10 cellular contexts compared by ENCODE assay signal in the genomic region with DNA sequence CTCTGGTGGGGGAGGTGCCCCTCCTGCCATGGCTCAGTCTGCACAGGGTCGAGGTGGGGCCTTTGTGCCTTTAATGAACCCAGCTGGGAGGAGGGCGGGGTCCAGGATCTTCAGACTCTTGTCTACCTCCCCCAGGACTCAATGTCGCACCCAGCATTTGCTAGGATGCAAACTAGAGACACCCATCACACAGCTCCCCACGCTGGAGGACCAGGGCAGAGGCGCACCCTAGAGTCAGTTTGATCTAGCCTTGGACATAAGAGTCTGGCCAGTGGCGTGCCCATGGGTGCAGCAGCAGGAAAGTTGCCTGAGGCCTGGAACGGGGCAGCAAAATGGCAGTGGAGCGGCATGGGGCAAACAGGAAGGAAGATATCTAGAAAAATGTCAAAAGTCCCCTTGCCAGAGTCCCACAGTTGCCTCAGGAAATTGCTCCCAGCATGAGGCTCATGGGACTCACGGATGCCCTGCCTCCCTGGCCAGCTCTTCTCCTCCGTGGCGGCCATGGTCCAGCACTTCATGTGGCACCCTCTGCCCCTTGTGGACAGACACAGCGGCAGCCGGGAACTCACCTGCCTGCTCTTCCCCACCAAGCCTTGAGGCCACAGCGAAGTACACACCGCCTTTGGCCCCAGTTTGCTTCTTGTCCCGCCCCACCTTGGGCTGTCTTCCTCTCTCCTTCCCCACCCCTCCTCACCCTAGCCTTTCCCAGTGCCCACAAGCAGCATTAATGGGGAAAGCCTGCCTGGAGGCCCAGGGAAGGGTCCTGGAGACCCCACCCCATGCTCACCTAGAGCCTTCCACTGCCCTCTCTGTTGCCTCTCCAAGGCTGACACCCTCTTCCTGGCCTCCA. TPM values are rescaled to one million over a fixed set of nuclear protein-coding genes. Genes with fewer than 3 reads are reported as not detected.
DNase-seq lines count a peak whose midpoint lies in the region; ATAC-seq and TF ChIP-seq lines count a peak whose summit lies in the region.
"Had no signal": no experiment of that assay in that cellular context is flagged by ENCODE, and none has a peak within 500 bp of the region (broad histone marks: within the 10 kb centered on the region; RNA-seq: fewer than 3 reads in every experiment).

No MANE protein-coding gene starts in this region.

- CTCF ChIA-PET in MCF 10A (lab: Yijun Ruan, JAX) (interaction anchor here (0.7 to 1.4 kb wide), 3 partner anchors 66 to 103 kb away, joined by 3 to 5 read pairs (median 3); a partner anchor contains a TSS), mammary epithelial cell (lab: Charles Lee; ENCODE audit: low non-redundant PET) (no interaction called here), PC-9 (lab: Charles Lee) (no interaction called here)

- H3K9me3 ChIP-seq in mammary epithelial cell (replicated peaks; ENCODE audit: insufficient read depth, low read length) (no peaks in the 10 kb centered on the region), adipocyte (ENCODE audit: control insufficient read depth, low read length) (no peaks in the 10 kb centered on the region), muscle layer of duodenum (ENCODE audit: control insufficient read depth in 1 of 2, low read length in 2 of 2) (no peaks in the 10 kb centered on the region), upper lobe of right lung (no peaks in the 10 kb centered on the region), PC-9 (ENCODE audit: insufficient read depth, low read depth) (no peaks in the 10 kb centered on the region)

- no peak for TF ChIP-seq CTCF in MCF 10A (IDR thresholded peaks at IDR 0.05; ENCODE audit: unreplicated experiment)
- TF ChIP-seq CTCF in mammary epithelial cell (conservative IDR thresholded peaks at IDR 0.05 in 1 of 2, IDR thresholded peaks at IDR 0.05 in 1 of 2; ENCODE audit: extremely low read depth in 1 of 2, insufficient read depth in 1 of 2, low read depth in 1 of 2, low read length in 2 of 2), result no peak
- TF ChIP-seq CTCF in upper lobe of right lung (IDR thresholded peaks at IDR 0.05), result no peak
- TF ChIP-seq CTCF in PC-9 (conservative IDR thresholded peaks at IDR 0.05), result no peak

- peaks cover 31% of the 10 kb centered on the region for H3K4me1 Mint-ChIP-seq in MCF 10A (ENCODE audit: insufficient read depth, unreplicated experiment)

- H3K27me3 Mint-ChIP-seq in MCF 10A (ENCODE audit: insufficient read depth, unreplicated experiment), result no peaks in the 10 kb centered on the region
- H3K27me3 Mint-ChIP-seq: activated T-cell treated with anti-CD3 and anti-CD28 coated beads, Interleukin-2, amount 50 U/mL, for 24 hours had no signal

- ATAC-seq in upper lobe of right lung (no peak), HG03139 (IDR thresholded peaks at IDR 0.05; ENCODE audit: unreplicated experiment) (no peak), HG03442 (IDR thresholded peaks at IDR 0.05; ENCODE audit: unreplicated experiment) (no peak)

- H3K36me3 Mint-ChIP-seq in MCF 10A (ENCODE audit: insufficient read depth, unreplicated experiment), result no peaks in the 10 kb centered on the region

- H3K9me3 Mint-ChIP-seq in MCF 10A (ENCODE audit: unreplicated experiment), result no peaks in the 10 kb centered on the region
- H3K9me3 Mint-ChIP-seq: activated T-cell treated with anti-CD3 and anti-CD28 coated beads, Interleukin-2, amount 50 U/mL, for 24 hours had no signal

- H3K27ac ChIP-seq in mammary epithelial cell (ENCODE audit: insufficient read depth, low read depth, low read length) (no peak overlapping the region), muscle layer of duodenum (ENCODE audit: low read length) (peak overlapping the region; percentile 94), upper lobe of right lung (peak overlapping the region; percentile 94), PC-9 (no peak overlapping the region)

- H3K4me3 Mint-ChIP-seq in MCF 10A (ENCODE audit: unreplicated experiment), result no peak overlapping the region

- H3K4me2 ChIP-seq in mammary epithelial cell (ENCODE audit: insufficient read depth, low read depth, low read length) (no peak overlapping the region), PC-9 (no peak overlapping the region)

- intact Hi-C loops in MCF 10A (cut with micrococcal nuclease), result no loop called here
- intact Hi-C loops in mammary epithelial cell (cut with micrococcal nuclease), result no loop called here
- intact Hi-C loops in upper lobe of right lung (cut with DNase I), result no loop called here
- intact Hi-C loops in PC-9 (cut with micrococcal nuclease; ENCODE audit: unreplicated experiment), result no loop called here

- H3K4me3 ChIP-seq in mammary epithelial cell (replicated peaks in 1 of 3; ENCODE audit: insufficient read depth in 1 of 3, low read depth in 2 of 3, low read length in 3 of 3) (no peak overlapping the region), adipocyte (ENCODE audit: low read length) (no peak overlapping the region), muscle layer of duodenum (ENCODE audit: low read depth in 1 of 2, low read length in 2 of 2) (no peak overlapping the region), upper lobe of right lung (no peak overlapping the region), PC-9 (no peak overlapping the region)

- in situ Hi-C loops in mammary epithelial cell (cut with MboI; ENCODE audit: low sequenced_read_pairs in 2 of 2), result no loop called here

- 92% methylated on average over 14 of the region's 16 CpGs for whole genome bisulfite sequencing in mammary epithelial cell (ENCODE audit: low coverage, missing lambda C conversion rate)

- peak overlapping the region; percentile 77 for H3K27ac Mint-ChIP-seq in MCF 10A (ENCODE audit: low read depth, unreplicated experiment)

- POLR2A ChIA-PET in MCF 10A (lab: Yijun Ruan, JAX), result interaction anchor here (0.6 to 16.8 kb wide), 12 partner anchors 11 to 359 kb away, joined by 3 to 287 read pairs (median 10); a partner anchor contains a TSS
- POLR2A ChIA-PET in PC-9 (lab: Charles Lee; ENCODE audit: unreplicated experiment), result interaction anchor here (0.6 kb wide), 1 partner anchor 14 kb away, joined by 3 read pairs; no protein-coding TSS in a partner anchor

- no peaks in the 10 kb centered on the region for H3K36me3 ChIP-seq in mammary epithelial cell (ENCODE audit: insufficient read depth, low read length)
- H3K36me3 ChIP-seq in adipocyte (ENCODE audit: control insufficient read depth, insufficient read depth, low read length, severe bottlenecking), result no peaks in the 10 kb centered on the region
- H3K36me3 ChIP-seq in muscle layer of duodenum (ENCODE audit: control insufficient read depth in 1 of 2, insufficient read depth in 2 of 2, low read length in 2 of 2), result no peaks in the 10 kb centered on the region
- no peaks in the 10 kb centered on the region for H3K36me3 ChIP-seq in upper lobe of right lung
- no peaks in the 10 kb centered on the region for H3K36me3 ChIP-seq in PC-9 (ENCODE audit: low read depth)

- dilution Hi-C loops in mammary epithelial cell (cut with HindIII; ENCODE audit: low sequenced_read_pairs), result no loop called here

- BruUV-seq in MCF 10A (replicated peaks; lab: Mats Ljungman, UMichigan) (no TSS peak), mammary epithelial cell (replicated peaks; lab: Mats Ljungman, UMichigan) (no TSS peak), PC-9 (replicated peaks; lab: Mats Ljungman, UMichigan) (no TSS peak)

- H3F3A ChIP-seq in PC-9 (ENCODE audit: insufficient read depth, low read depth), result peaks cover 29% of the 10 kb centered on the region; the same call in 1 of the 2 replicates

- H2AFZ ChIP-seq in mammary epithelial cell (ENCODE audit: low read depth, low read length) (no peak overlapping the region), PC-9 (no peak overlapping the region; the same call in 1 of the 2 replicates)

- H4K20me1 ChIP-seq in mammary epithelial cell (ENCODE audit: insufficient read depth, low read length) (no peaks in the 10 kb centered on the region), PC-9 (ENCODE audit: insufficient read depth) (no peaks in the 10 kb centered on the region)

- no peaks in the 10 kb centered on the region for H3K9me2 ChIP-seq in PC-9 (ENCODE audit: insufficient read depth)

- H3K27me3 ChIP-seq in mammary epithelial cell (ENCODE audit: insufficient read depth, low read length), result no peaks in the 10 kb centered on the region
- H3K27me3 ChIP-seq in adipocyte (replicated peaks; ENCODE audit: control insufficient read depth, insufficient read depth, low read length), result no peaks in the 10 kb centered on the region
- H3K27me3 ChIP-seq in muscle layer of duodenum (ENCODE audit: low read depth, low read length), result no peaks in the 10 kb centered on the region
- H3K27me3 ChIP-seq in upper lobe of right lung, result no peaks in the 10 kb centered on the region
- H3K27me3 ChIP-seq in PC-9 (ENCODE audit: insufficient read depth, low read depth), result no peaks in the 10 kb centered on the region

- DNase-seq in MCF 10A (ENCODE audit: unreplicated experiment), result no peak
- no peak for DNase-seq in mammary epithelial cell
- no peak for DNase-seq in adipocyte (ENCODE audit: low read depth)
- DNase-seq in upper lobe of right lung, result no peak
- no peak for DNase-seq in PC-9
- DNase-seq: NCI-H2107 had no signal

- no peaks in the 10 kb centered on the region for H3K79me2 ChIP-seq in mammary epithelial cell (ENCODE audit: insufficient read depth, low read length)
- H3K79me2 ChIP-seq in PC-9 (ENCODE audit: low read depth), result no peaks in the 10 kb centered on the region

- peaks cover 34% of the 10 kb centered on the region for H3K4me1 ChIP-seq in mammary epithelial cell (ENCODE audit: insufficient read depth, low read length)
- H3K4me1 ChIP-seq in adipocyte (ENCODE audit: control insufficient read depth, insufficient read depth, low read length), result peaks cover 32% of the 10 kb centered on the region
- H3K4me1 ChIP-seq in muscle layer of duodenum (ENCODE audit: control insufficient read depth in 1 of 2, insufficient read depth in 2 of 2, low read length in 2 of 2), result peaks cover 23 to 35% of the 10 kb centered on the region in 2 donors
- H3K4me1 ChIP-seq in upper lobe of right lung, result peaks cover 38% of the 10 kb centered on the region
- H3K4me1 ChIP-seq in PC-9 (replicated peaks; ENCODE audit: insufficient read depth), result peaks cover 38% of the 10 kb centered on the region

- no peak overlapping the region for H3K9ac ChIP-seq in mammary epithelial cell (ENCODE audit: insufficient read depth, low read length)
- peak overlapping the region; percentile 79 for H3K9ac ChIP-seq in adipocyte (ENCODE audit: low read length)

RNA-seq across cellular contexts. Expression of a gene that starts 17.7 kb away (rescaled TPM):
- 0.84 and 2.2 TPM in 2 replicates for total RNA-seq in MCF 10A (2022)
- under 1 TPM in 1 of 2 donors, not detected in 1; 0.78 TPM for total RNA-seq in mammary epithelial cell
- 0.06 TPM for polyA plus RNA-seq in mammary epithelial cell
- not detected for polyA minus RNA-seq in mammary epithelial cell
- 1.0 TPM for total RNA-seq in upper lobe of right lung
- total RNA-seq in PC-9 (2021), result 2.3 TPM in 2 replicates

RNA-seq across cellular contexts. Expression of a gene that starts 26.0 kb away (rescaled TPM):
- 173 and 188 TPM in 2 replicates for total RNA-seq in MCF 10A (2022)
- total RNA-seq in mammary epithelial cell, result 100 to 1,000 TPM; 140 to 186 TPM
- polyA plus RNA-seq in mammary epithelial cell, result 342 TPM
- 129 TPM for polyA minus RNA-seq in mammary epithelial cell
- 419 TPM for total RNA-seq in upper lobe of right lung
- 417 and 428 TPM in 2 replicates for total RNA-seq in PC-9 (2021)

Comparison
In these comparisons a context has a peak if more than half of its experiments do, and no peak if none do; other contexts are left out.
1. H3K27ac ChIP-seq: peak in muscle layer of duodenum (single experiment) and upper lobe of right lung (single experiment); none in mammary epithelial cell (single experiment) and PC-9 (single experiment).